1 cellular context compared by ENCODE assay signal in the genomic region with DNA sequence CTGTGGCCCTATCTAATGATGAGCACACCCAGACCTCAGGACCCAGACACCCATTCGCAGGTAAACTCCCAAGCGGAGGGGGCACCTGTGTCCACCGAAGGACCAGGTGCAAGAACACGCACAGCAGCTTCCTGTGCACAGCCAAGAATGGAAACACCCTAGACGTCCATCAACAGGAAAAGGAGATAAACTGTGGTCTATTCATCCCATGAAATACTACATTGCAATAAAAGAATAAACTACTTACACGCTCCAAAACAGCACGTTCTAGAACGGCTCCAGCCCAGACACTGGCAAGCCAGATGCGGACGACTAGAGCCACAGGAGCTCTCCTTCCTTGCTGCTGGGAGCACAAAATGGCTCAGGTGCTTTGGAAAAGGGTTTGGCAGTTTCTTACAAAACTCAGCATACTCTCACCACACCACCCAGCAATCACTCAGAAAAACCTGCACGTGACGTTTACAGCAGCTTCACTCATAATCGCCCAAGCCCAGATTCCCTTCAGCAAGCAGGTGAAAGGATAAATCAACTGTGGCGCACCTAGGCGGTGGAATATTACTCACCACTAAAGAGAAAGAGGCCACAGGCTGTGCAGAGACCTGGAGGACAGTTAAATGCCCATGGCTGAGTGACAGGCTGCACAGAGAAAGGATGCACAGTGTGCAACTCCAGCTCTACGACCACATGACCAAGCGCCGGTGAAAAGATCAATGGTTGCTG.
TF ChIP-seq lines count a peak whose summit lies in the region.

No MANE protein-coding gene starts in this region.

TF ChIP-seq in GM12878, 131 proteins besides CTCF, POLR2A, EP300 and RAD21:
- TF ChIP-seq, protein P1, sequence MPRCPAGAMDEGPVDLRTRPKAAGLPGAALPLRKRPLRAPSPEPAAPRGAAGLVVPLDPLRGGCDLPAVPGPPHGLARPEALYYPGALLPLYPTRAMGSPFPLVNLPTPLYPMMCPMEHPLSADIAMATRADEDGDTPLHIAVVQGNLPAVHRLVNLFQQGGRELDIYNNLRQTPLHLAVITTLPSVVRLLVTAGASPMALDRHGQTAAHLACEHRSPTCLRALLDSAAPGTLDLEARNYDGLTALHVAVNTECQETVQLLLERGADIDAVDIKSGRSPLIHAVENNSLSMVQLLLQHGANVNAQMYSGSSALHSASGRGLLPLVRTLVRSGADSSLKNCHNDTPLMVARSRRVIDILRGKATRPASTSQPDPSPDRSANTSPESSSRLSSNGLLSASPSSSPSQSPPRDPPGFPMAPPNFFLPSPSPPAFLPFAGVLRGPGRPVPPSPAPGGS (IDR thresholded peaks at IDR 0.05; ENCODE audit: borderline replicate concordance, insufficient read depth, low read depth, low read length, poor library complexity, severe bottlenecking), result peak; percentile 67
- TF ChIP-seq TARDBP (IDR thresholded peaks at IDR 0.05; ENCODE audit: borderline replicate concordance), result no peak
- TF ChIP-seq TCF3 (IDR thresholded peaks at IDR 0.05; ENCODE audit: borderline replicate concordance, insufficient read depth, low read depth, low read length), result 0 out of 2 replicates have a peak, but pooled peaks have one; percentile 48
